8 cellular contexts compared by ENCODE assay signal in the genomic region with DNA sequence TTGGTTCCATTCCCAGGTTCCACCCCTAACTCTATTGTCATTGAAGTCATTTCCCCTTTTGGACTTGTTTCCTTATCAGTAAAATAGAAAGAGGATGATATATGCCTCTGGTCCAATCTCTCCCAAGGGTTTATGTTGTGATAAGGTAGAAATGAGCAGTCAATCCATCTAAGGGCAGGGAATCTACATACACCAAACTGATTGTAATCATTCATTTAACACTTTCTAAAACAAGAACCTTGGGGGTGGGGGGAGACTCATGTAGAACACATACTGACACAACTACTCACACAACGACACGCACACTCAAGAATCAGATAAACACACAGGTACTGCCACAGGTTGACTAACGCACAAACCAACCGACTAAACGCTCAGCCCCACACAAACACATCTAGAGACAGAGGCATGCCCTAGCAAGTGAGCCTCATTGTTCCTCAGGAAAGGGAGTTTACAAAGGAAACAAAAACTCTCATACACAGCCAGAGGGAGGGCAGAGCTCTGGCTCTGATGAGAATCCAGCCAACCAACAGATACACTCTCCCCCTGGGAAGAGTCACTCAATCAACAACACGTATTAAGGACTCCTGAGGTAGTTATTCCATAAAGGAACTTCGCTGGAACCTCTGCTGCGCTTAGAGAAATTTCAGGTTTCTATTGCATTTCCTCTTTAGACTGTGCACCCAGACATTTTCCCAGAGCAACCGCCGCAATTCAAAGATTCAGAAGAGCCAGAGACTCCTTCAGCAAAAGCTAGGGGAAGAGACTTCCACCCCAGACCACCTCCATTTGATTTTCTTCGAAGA. TPM values are rescaled to one million over a fixed set of nuclear protein-coding genes. Genes with fewer than 3 reads are reported as not detected.
DNase-seq lines count a peak whose midpoint lies in the region; ATAC-seq, FAIRE-seq and TF ChIP-seq lines count a peak whose summit lies in the region.

No MANE protein-coding gene starts in this region.

- no peaks in the 10 kb centered on the region for H3K9me2 ChIP-seq in PC-3 (replicated peaks; ENCODE audit: low read length)

- ATAC-seq in GM18907 (IDR thresholded peaks at IDR 0.05; ENCODE audit: unreplicated experiment) (peak; percentile 2), PC-3 (peak; percentile 19), HG03175 (IDR thresholded peaks at IDR 0.05; ENCODE audit: unreplicated experiment) (no peak)
- no peak for ATAC-seq in natural killer cell treated with Interleukin-12 subunit alpha and Interleukin-12 subunit beta and Interleukin-15 and Interleukin-18, amount 100 ng/mL, for 72 hours

- peaks cover 54% of the 10 kb centered on the region for H3K79me2 ChIP-seq in PC-3 (ENCODE audit: low read length)
- H3K79me2 ChIP-seq in endothelial cell of umbilical vein (ENCODE audit: control insufficient read depth, insufficient read depth, low read length): peaks cover 24% of the 10 kb centered on the region

- POLR2A ChIA-PET in A673 (lab: Charles Lee; ENCODE audit: low non-redundant PET) (no interaction called here), PC-3 (lab: Charles Lee; ENCODE audit: unreplicated experiment) (interaction anchor here (0.6 to 1.7 kb wide), 4 partner anchors 24 to 299 kb away, joined by 8 to 15 read pairs (median 10); partner anchors contain the start of gene USF1), endothelial cell of umbilical vein (lab: Charles Lee) (interaction anchor here (0.7 to 2.5 kb wide), 3 partner anchors 23 to 29 kb away, joined by 3 to 19 read pairs (median 7); partner anchors contain the start of gene USF1)

- H3K27me3 Mint-ChIP-seq in natural killer cell treated with Interleukin-12 subunit alpha and Interleukin-12 subunit beta and Interleukin-15 and Interleukin-18, amount 100 ng/mL, for 72 hours: no peaks in the 10 kb centered on the region

- BruUV-seq in A673 (replicated peaks; lab: Mats Ljungman, UMichigan) (no TSS peak), PC-3 (replicated peaks; lab: Mats Ljungman, UMichigan) (no TSS peak), endothelial cell of umbilical vein (replicated peaks; lab: Mats Ljungman, UMichigan) (TSS peak; percentile 69)

- no peaks in the 10 kb centered on the region for H3K9me3 Mint-ChIP-seq in natural killer cell treated with Interleukin-12 subunit alpha and Interleukin-12 subunit beta and Interleukin-15 and Interleukin-18, amount 100 ng/mL, for 72 hours

- H3K27ac ChIP-seq in A673 (ENCODE audit: low read depth, low read length, poor library complexity, severe bottlenecking) (no peak overlapping the region), PC-3 (ENCODE audit: low read length) (peak overlapping the region; percentile 83), endothelial cell of umbilical vein (ENCODE audit: insufficient read depth, low read depth, low read length) (peak overlapping the region; percentile 81)

- H3K9me3 ChIP-seq in A673 (ENCODE audit: low read depth, low read length, poor library complexity, severe bottlenecking) (no peaks in the 10 kb centered on the region), PC-3 (ENCODE audit: low read length) (no peaks in the 10 kb centered on the region), endothelial cell of umbilical vein (replicated peaks; ENCODE audit: control insufficient read depth, insufficient read depth, low read length) (no peaks in the 10 kb centered on the region)

- CTCF ChIA-PET in A673 (lab: Charles Lee) (no interaction called here), PC-3 (lab: Charles Lee) (interaction anchor here (0.5 to 2.8 kb wide), 3 partner anchors 22 to 78 kb away, joined by 3 to 54 read pairs (median 9); no protein-coding TSS in a partner anchor), endothelial cell of umbilical vein (lab: Charles Lee) (interaction anchor here (0.8 to 5.6 kb wide), 8 partner anchors 13 to 85 kb away, joined by 3 to 100 read pairs (median 6); partner anchors contain the start of genes KLHDC9 and USF1)

- H3K4me1 ChIP-seq in A673 (ENCODE audit: insufficient read depth, low read length, poor library complexity, severe bottlenecking): peaks cover 9% of the 10 kb centered on the region
- H3K4me1 ChIP-seq in PC-3 (ENCODE audit: insufficient read depth, low read length): peaks cover 47% of the 10 kb centered on the region
- H3K4me1 ChIP-seq in endothelial cell of umbilical vein (ENCODE audit: control insufficient read depth, extremely low read depth, insufficient read depth, low read length): peaks cover 39% of the 10 kb centered on the region

- H3K9ac ChIP-seq in PC-3 (ENCODE audit: low read length): peak overlapping the region; percentile 90
- peak overlapping the region; percentile 88 for H3K9ac ChIP-seq in endothelial cell of umbilical vein (replicated peaks; ENCODE audit: extremely low read depth, insufficient read depth, low read length)

- peaks cover 30 to 36% of the 10 kb centered on the region in 2 donors for H3K4me1 Mint-ChIP-seq in natural killer cell treated with Interleukin-12 subunit alpha and Interleukin-12 subunit beta and Interleukin-15 and Interleukin-18, amount 100 ng/mL, for 72 hours (ENCODE audit: low read depth in 2 of 2)

- H3F3A ChIP-seq in PC-3 (ENCODE audit: low read length, unreplicated experiment): peaks cover 4% of the 10 kb centered on the region

- H3K9me1 ChIP-seq in endothelial cell of umbilical vein (replicated peaks; ENCODE audit: control insufficient read depth, extremely low read depth, insufficient read depth, low read length): no peaks in the 10 kb centered on the region

- peak; percentile 77 for FAIRE-seq in endothelial cell of umbilical vein (lab: Jason Lieb, UNC)

- H3K36me3 Mint-ChIP-seq in natural killer cell treated with Interleukin-12 subunit alpha and Interleukin-12 subunit beta and Interleukin-15 and Interleukin-18, amount 100 ng/mL, for 72 hours: no peaks in the 10 kb centered on the region

- DNase-seq in A673 (ENCODE audit: low spot score) (no peak), PC-3 (peak; percentile 64), endothelial cell of umbilical vein (ENCODE audit: low read depth, low spot score) (peak; percentile 88), T-helper 9 cell (no peak), 8988T (no peak)
- DNase-seq in natural killer cell treated with Interleukin-12 subunit alpha and Interleukin-12 subunit beta and Interleukin-15 and Interleukin-18, amount 100 ng/mL, for 72 hours (ENCODE audit: low spot score): no peak

- dilution Hi-C loops in endothelial cell of umbilical vein (cut with MboI; ENCODE audit: extremely low pct_ligation_motif_present, low sequenced_read_pairs): no loop called here

- no peak for TF ChIP-seq CTCF in A673 (conservative IDR thresholded peaks at IDR 0.05; ENCODE audit: low read depth, low read length)
- no peak for TF ChIP-seq CTCF in PC-3 (conservative IDR thresholded peaks at IDR 0.05; ENCODE audit: low read depth, low read length)
- no peak for TF ChIP-seq CTCF in endothelial cell of umbilical vein (IDR thresholded peaks at IDR 0.05; ENCODE audit: extremely low read depth in 1 of 2, insufficient read depth in 1 of 2, low read depth in 1 of 2, low read length in 2 of 2)

- TF ChIP-seq POLR2A in endothelial cell of umbilical vein (IDR thresholded peaks at IDR 0.05; ENCODE audit: low read depth, low read length): peak; percentile 62

- H3K4me3 ChIP-seq in A673 (ENCODE audit: low read depth, low read length, poor library complexity, severe bottlenecking): peak overlapping the region; percentile 60
- peak overlapping the region; percentile 88 for H3K4me3 ChIP-seq in PC-3 (ENCODE audit: low read length)
- H3K4me3 ChIP-seq in endothelial cell of umbilical vein (replicated peaks in 1 of 3; ENCODE audit: insufficient read depth in 1 of 3, low read depth in 1 of 3, low read length in 3 of 3): peak overlapping the region; percentile 70 to 87 (median 77)

- peaks cover 31% of the 10 kb centered on the region for H4K20me1 ChIP-seq in PC-3 (ENCODE audit: low read length)
- H4K20me1 ChIP-seq in endothelial cell of umbilical vein (replicated peaks; ENCODE audit: control insufficient read depth, extremely low read depth, insufficient read depth, low read length): no peaks in the 10 kb centered on the region

- intact Hi-C loops in A673 (cut with micrococcal nuclease; ENCODE audit: unreplicated experiment): no loop called here
- intact Hi-C loops in PC-3 (cut with micrococcal nuclease): loop anchor here (2.0 to 10.0 kb wide), 2 partner anchors 23 to 95 kb away; partner anchors contain the start of genes NIT1 and PFDN2
- intact Hi-C loops in endothelial cell of umbilical vein (cut with micrococcal nuclease): loop anchor here (1.0 to 10.0 kb wide), 4 partner anchors 21 to 365 kb away; partner anchors contain the start of gene USF1

- H2AFZ ChIP-seq in PC-3 (ENCODE audit: low read length) (peak overlapping the region; percentile 60; the same call in 1 of the 2 replicates), endothelial cell of umbilical vein (ENCODE audit: low read depth, low read length) (peak overlapping the region; percentile 82)

- peaks cover 9% of the 10 kb centered on the region for H3K27me3 ChIP-seq in A673 (replicated peaks; ENCODE audit: insufficient read depth, low read depth, low read length, poor library complexity)
- no peaks in the 10 kb centered on the region for H3K27me3 ChIP-seq in PC-3 (ENCODE audit: low read length)
- H3K27me3 ChIP-seq in endothelial cell of umbilical vein (ENCODE audit: control insufficient read depth in 2 of 2, insufficient read depth in 2 of 2, low read length in 2 of 2): no peaks in the 10 kb centered on the region

- H3K27ac Mint-ChIP-seq in natural killer cell treated with Interleukin-12 subunit alpha and Interleukin-12 subunit beta and Interleukin-15 and Interleukin-18, amount 100 ng/mL, for 72 hours: peak overlapping the region; percentile 73 to 87

- H3K36me3 ChIP-seq in A673 (ENCODE audit: insufficient read depth, low read length, poor library complexity, severe bottlenecking) (no peaks in the 10 kb centered on the region), PC-3 (ENCODE audit: low read depth, low read length) (no peaks in the 10 kb centered on the region; the same call in 1 of the 2 replicates), endothelial cell of umbilical vein (ENCODE audit: control insufficient read depth in 2 of 2, extremely low read depth in 1 of 2, insufficient read depth in 2 of 2, low read length in 2 of 2) (no peaks in the 10 kb centered on the region)

- peak overlapping the region; percentile 95 for H3K4me2 ChIP-seq in PC-3 (ENCODE audit: low read length)
- peak overlapping the region; percentile 69 for H3K4me2 ChIP-seq in endothelial cell of umbilical vein (ENCODE audit: insufficient read depth, low read length)

- peak overlapping the region; percentile 97 for H3K4me3 Mint-ChIP-seq in natural killer cell treated with Interleukin-12 subunit alpha and Interleukin-12 subunit beta and Interleukin-15 and Interleukin-18, amount 100 ng/mL, for 72 hours

RNA-seq across cellular contexts. Expression of gene F11R, which starts 1.0 kb away (rescaled TPM):
- 2.3 and 4.1 TPM in 2 replicates for total RNA-seq in A673 (2021)
- 69.2 and 81.5 TPM in 2 replicates for total RNA-seq in PC-3 (2014; rRNA removed)
- total RNA-seq in endothelial cell of umbilical vein: 86.3 and 97.0 TPM in 2 replicates
- polyA plus RNA-seq in endothelial cell of umbilical vein: 124 and 137 TPM in 2 replicates
- polyA plus RNA-seq in endothelial cell of umbilical vein (2011; cell fraction: cytosol; rRNA removed): 91.7 and 92.4 TPM in 2 replicates
- 79.3 and 83.6 TPM in 2 replicates for polyA plus RNA-seq in endothelial cell of umbilical vein (2011; cell fraction: nucleus; rRNA removed)
- polyA plus RNA-seq in endothelial cell of umbilical vein (2012): 57.1 and 63.3 TPM in 2 replicates
- polyA minus RNA-seq in endothelial cell of umbilical vein: 297 and 401 TPM in 2 replicates
- 12.7 TPM for polyA minus RNA-seq in endothelial cell of umbilical vein (2011; cell fraction: cytosol; rRNA and poly(A)+ RNA removed)
- 45.2 and 62.6 TPM in 2 replicates for polyA minus RNA-seq in endothelial cell of umbilical vein (2011; cell fraction: nucleus; rRNA and poly(A)+ RNA removed)
- total RNA-seq in natural killer cell treated with Interleukin-12 subunit alpha and Interleukin-12 subunit beta and Interleukin-15 and Interleukin-18, amount 100 ng/mL, for 72 hours: 10 to 100 TPM; 11.0 to 25.9 TPM

RNA-seq across cellular contexts. Expression of gene TSTD1, which starts 18.8 kb away (rescaled TPM):
- total RNA-seq in A673 (2021): 1.2 and 1.3 TPM in 2 replicates
- 10.2 and 16.5 TPM in 2 replicates for total RNA-seq in PC-3 (2014; rRNA removed)
- total RNA-seq in endothelial cell of umbilical vein: 8.9 and 12.5 TPM in 2 replicates
- polyA plus RNA-seq in endothelial cell of umbilical vein: 39.1 and 51.6 TPM in 2 replicates
- polyA plus RNA-seq in endothelial cell of umbilical vein (2011; cell fraction: cytosol; rRNA removed): 25.6 and 27.3 TPM in 2 replicates
- polyA plus RNA-seq in endothelial cell of umbilical vein (2011; cell fraction: nucleus; rRNA removed): 12.5 and 14.6 TPM in 2 replicates
- 10.0 and 21.3 TPM in 2 replicates for polyA plus RNA-seq in endothelial cell of umbilical vein (2012)
- polyA minus RNA-seq in endothelial cell of umbilical vein: 4.3 and 5.2 TPM in 2 replicates
- not detected for polyA minus RNA-seq in endothelial cell of umbilical vein (2011; cell fraction: cytosol; rRNA and poly(A)+ RNA removed)
- 2.3 and 2.8 TPM in 2 replicates for polyA minus RNA-seq in endothelial cell of umbilical vein (2011; cell fraction: nucleus; rRNA and poly(A)+ RNA removed)
- 10 to 100 TPM; 10.5 to 47.2 TPM for total RNA-seq in natural killer cell treated with Interleukin-12 subunit alpha and Interleukin-12 subunit beta and Interleukin-15 and Interleukin-18, amount 100 ng/mL, for 72 hours

RNA-seq across cellular contexts. Expression of gene USF1, which starts 25.8 kb away (rescaled TPM):
- total RNA-seq in A673 (2021) (54.5 and 57.9 TPM in 2 replicates), PC-3 (2014; rRNA removed) (111 and 113 TPM in 2 replicates), endothelial cell of umbilical vein (56.7 and 57.9 TPM in 2 replicates)
- 53.4 and 66.0 TPM in 2 replicates for polyA plus RNA-seq in endothelial cell of umbilical vein
- 38.8 and 48.4 TPM in 2 replicates for polyA plus RNA-seq in endothelial cell of umbilical vein (2011; cell fraction: cytosol; rRNA removed)
- 257 and 283 TPM in 2 replicates for polyA plus RNA-seq in endothelial cell of umbilical vein (2011; cell fraction: nucleus; rRNA removed)
- 34.7 and 40.5 TPM in 2 replicates for polyA plus RNA-seq in endothelial cell of umbilical vein (2012)
- 123 and 155 TPM in 2 replicates for polyA minus RNA-seq in endothelial cell of umbilical vein
- polyA minus RNA-seq in endothelial cell of umbilical vein (2011; cell fraction: cytosol; rRNA and poly(A)+ RNA removed): 53.7 TPM
- polyA minus RNA-seq in endothelial cell of umbilical vein (2011; cell fraction: nucleus; rRNA and poly(A)+ RNA removed): 23.7 and 39.2 TPM in 2 replicates
- total RNA-seq in natural killer cell treated with Interleukin-12 subunit alpha and Interleukin-12 subunit beta and Interleukin-15 and Interleukin-18, amount 100 ng/mL, for 72 hours: 10 to 100 TPM; 72.2 to 77.4 TPM

RNA-seq across cellular contexts. Expression of gene ARHGAP30, which starts 49.7 kb away (rescaled TPM):
- total RNA-seq in A673 (2021): not detected in 2 replicates
- 0.12 and 0.55 TPM in 2 replicates for total RNA-seq in PC-3 (2014; rRNA removed)
- total RNA-seq in endothelial cell of umbilical vein: not detected in 2 replicates
- polyA plus RNA-seq in endothelial cell of umbilical vein: not detected in 2 replicates
- polyA plus RNA-seq in endothelial cell of umbilical vein (2011; cell fraction: cytosol; rRNA removed): not detected in 2 replicates
- not detected in 2 replicates for polyA plus RNA-seq in endothelial cell of umbilical vein (2011; cell fraction: nucleus; rRNA removed)
- 0.08 and 0.15 TPM in 2 replicates for polyA plus RNA-seq in endothelial cell of umbilical vein (2012)
- 0.08 TPM in 1 of 2 replicates, not detected in the other for polyA minus RNA-seq in endothelial cell of umbilical vein
- polyA minus RNA-seq in endothelial cell of umbilical vein (2011; cell fraction: cytosol; rRNA and poly(A)+ RNA removed): not detected
- polyA minus RNA-seq in endothelial cell of umbilical vein (2011; cell fraction: nucleus; rRNA and poly(A)+ RNA removed): not detected in 2 replicates
- 100 to 1,000 TPM; 217 to 250 TPM for total RNA-seq in natural killer cell treated with Interleukin-12 subunit alpha and Interleukin-12 subunit beta and Interleukin-15 and Interleukin-18, amount 100 ng/mL, for 72 hours

Comparison
In these comparisons a context has a peak if more than half of its experiments do, and no peak if none do; other contexts are left out.
1. DNase-seq: peak in PC-3 (single experiment) and endothelial cell of umbilical vein (single experiment); none in A673 (single experiment), natural killer cell treated with Interleukin-12 subunit alpha and Interleukin-12 subunit beta and Interleukin-15 and Interleukin-18, amount 100 ng/mL, for 72 hours (single experiment), T-helper 9 cell (single experiment) and 8988T (single experiment).
2. ATAC-seq: peak in GM18907 (single experiment) and PC-3 (single experiment); none in natural killer cell treated with Interleukin-12 subunit alpha and Interleukin-12 subunit beta and Interleukin-15 and Interleukin-18, amount 100 ng/mL, for 72 hours (0 of 2) and HG03175 (single experiment).
3. Peak in every context shown above with its lines, with median percentiles within 50 percentile points of each other: H3K4me3 ChIP-seq.